In the genomic region with DNA sequence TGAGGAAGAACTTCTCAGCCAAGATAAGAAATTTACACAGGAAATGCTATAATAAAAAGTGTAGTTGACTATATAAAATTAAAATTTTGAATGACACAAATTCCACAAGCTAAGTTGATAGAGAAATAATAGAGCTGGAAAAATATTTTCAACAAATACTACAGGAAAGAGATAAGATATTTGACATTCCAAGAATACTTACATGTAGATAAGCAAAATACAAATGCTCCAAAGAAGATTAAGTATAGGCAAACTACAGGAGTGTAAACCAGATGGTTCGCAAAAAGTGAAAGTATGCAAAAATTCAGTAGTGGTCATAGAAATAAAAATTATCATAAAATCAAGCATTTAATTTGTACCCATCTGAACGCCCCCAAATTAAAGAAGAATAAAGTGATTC, we compare ENCODE assay signal across 1 cellular context.
TF ChIP-seq lines count a peak whose summit lies in the region.

No MANE protein-coding gene starts in this region.

TF ChIP-seq in endothelial cell of umbilical vein, 7 proteins besides CTCF, POLR2A, EP300 and RAD21 (continued from another document):
- TF ChIP-seq GATA2 (IDR thresholded peaks at IDR 0.05; ENCODE audit: insufficient read depth, insufficient read length, low read depth, low read length) (peak; percentile 74), JUN (IDR thresholded peaks at IDR 0.05; ENCODE audit: borderline replicate concordance, insufficient read depth, insufficient read length, low read depth) (peak; percentile 31), FOS (IDR thresholded peaks at IDR 0.05; ENCODE audit: borderline replicate concordance, insufficient read depth, low read length) (no peak)
TF ChIP-seq in endothelial cell of umbilical vein: peak in this region for 2.
